ENCODE assay signal across 27 cellular contexts in the genomic region with DNA sequence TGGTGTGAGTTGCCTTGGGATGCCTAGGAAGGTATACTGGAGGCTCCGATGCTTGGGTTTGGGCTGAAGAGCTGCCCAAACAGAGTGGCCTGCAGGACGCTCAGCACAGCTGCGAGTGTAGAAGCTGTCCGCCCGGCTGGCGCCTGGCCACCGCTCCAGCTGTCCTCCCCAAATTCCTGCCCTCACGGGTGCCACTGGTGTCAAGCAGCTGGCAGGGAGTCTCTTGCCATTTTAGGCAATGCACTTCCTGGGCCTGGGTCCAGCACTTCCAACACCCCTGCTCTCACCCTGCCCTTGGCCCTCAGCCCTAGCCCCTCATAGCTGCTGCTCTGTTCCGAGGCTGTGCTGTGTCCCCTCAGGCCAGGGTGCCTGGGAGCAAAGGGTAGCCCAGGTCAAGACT. TPM values are rescaled to one million over a fixed set of nuclear protein-coding genes. Genes with fewer than 3 reads are reported as not detected.
DNase-seq lines count a peak whose midpoint lies in the region; ATAC-seq, FAIRE-seq and TF ChIP-seq lines count a peak whose summit lies in the region.
"Had no signal": no experiment of that assay in that cellular context is flagged by ENCODE, and none has a peak within 500 bp of the region (broad histone marks: within the 10 kb centered on the region; RNA-seq: fewer than 3 reads in every experiment).

No MANE protein-coding gene starts in this region.

- no peak for FAIRE-seq in kidney (lab: Jason Lieb, UNC)
- FAIRE-seq in urothelium cell line (lab: Jason Lieb, UNC) = no peak
- FAIRE-seq: endothelial cell of umbilical vein, GM12892 had no signal

- H3K9me3 ChIP-seq in NT2/D1 (ENCODE audit: insufficient read depth, low read length) (no peaks in the 10 kb centered on the region), kidney (ENCODE audit: control insufficient read depth in 1 of 2, low read length in 2 of 2) (no peaks in the 10 kb centered on the region)

- peaks cover 10 to 19% of the 10 kb centered on the region in 2 donors for H3K4me1 Mint-ChIP-seq in natural killer cell treated with Interleukin-12 subunit alpha and Interleukin-12 subunit beta and Interleukin-15 and Interleukin-18, amount 100 ng/mL, for 72 hours (ENCODE audit: low read depth in 2 of 2)

- no peaks in the 10 kb centered on the region for H3K9me3 Mint-ChIP-seq in natural killer cell treated with Interleukin-12 subunit alpha and Interleukin-12 subunit beta and Interleukin-15 and Interleukin-18, amount 100 ng/mL, for 72 hours
- H3K9me3 Mint-ChIP-seq: activated CD4-positive, alpha-beta T cell treated with anti-CD3 and anti-CD28 coated beads, Interleukin-2, amount 10 ng/mL, durations not matched to agents 7 days and 5 days; activated naive CD4-positive, alpha-beta T cell treated with anti-CD3 and anti-CD28 coated beads, Interleukin-2, amount 50 U/mL, for 72 hours; activated T-helper 1 cell treated with anti-CD3 and anti-CD28 coated beads, Interleukin-12 subunit alpha, Interleukin-12 subunit beta, Interleukin-2, Interleukin-4 antibody, amounts not matched to agents 30 ng/mL and 10 ng/mL and 1 ng/mL, durations not matched to agents 14 hours and 24 hours and 36 hours; central memory CD8-positive, alpha-beta T cell; nephron progenitor cell; T-helper 2 cell treated with Interferon-gamma antibody and Interleukin-4, amounts not matched to agents 5 μg/mL and 100 μg/mL, for 36 hours had no signal

- no peak overlapping the region for H3K4me3 Mint-ChIP-seq in natural killer cell treated with Interleukin-12 subunit alpha and Interleukin-12 subunit beta and Interleukin-15 and Interleukin-18, amount 100 ng/mL, for 72 hours
- H3K4me3 Mint-ChIP-seq: activated CD4-positive, alpha-beta T cell treated with anti-CD3 and anti-CD28 coated beads, Interleukin-2, amount 10 ng/mL, durations not matched to agents 7 days and 5 days; activated CD8-positive, alpha-beta memory T cell treated with anti-CD3 and anti-CD28 coated beads, Interleukin-2, amount 10 ng/mL, durations not matched to agents 7 days and 5 days; activated T-helper 1 cell treated with anti-CD3 and anti-CD28 coated beads, Interleukin-12 subunit alpha, Interleukin-12 subunit beta, Interleukin-2, Interleukin-4 antibody, amounts not matched to agents 30 ng/mL and 10 ng/mL and 1 ng/mL, durations not matched to agents 14 hours and 24 hours and 36 hours; central memory CD8-positive, alpha-beta T cell; nephron progenitor cell; T-helper 2 cell treated with Interferon-gamma antibody and Interleukin-4, amounts not matched to agents 5 μg/mL and 100 μg/mL, for 36 hours had no signal

- H3K27ac Mint-ChIP-seq in natural killer cell treated with Interleukin-12 subunit alpha and Interleukin-12 subunit beta and Interleukin-15 and Interleukin-18, amount 100 ng/mL, for 72 hours = no peak overlapping the region
- H3K27ac Mint-ChIP-seq: activated CD4-positive, alpha-beta T cell treated with anti-CD3 and anti-CD28 coated beads, Interleukin-2, amount 10 ng/mL, durations not matched to agents 7 days and 5 days; activated CD8-positive, alpha-beta memory T cell treated with anti-CD3 and anti-CD28 coated beads, Interleukin-2, amount 10 ng/mL, durations not matched to agents 7 days and 5 days; activated naive CD4-positive, alpha-beta T cell treated with anti-CD3 and anti-CD28 coated beads, Interleukin-2, amount 50 U/mL, for 72 hours; activated T-helper 1 cell treated with anti-CD3 and anti-CD28 coated beads, Interleukin-12 subunit alpha, Interleukin-12 subunit beta, Interleukin-2, Interleukin-4 antibody, amounts not matched to agents 30 ng/mL and 10 ng/mL and 1 ng/mL, durations not matched to agents 14 hours and 24 hours and 36 hours; nephron progenitor cell; T-helper 2 cell treated with Interferon-gamma antibody and Interleukin-4, amounts not matched to agents 5 μg/mL and 100 μg/mL, for 36 hours had no signal

- no peaks in the 10 kb centered on the region for H3K36me3 Mint-ChIP-seq in natural killer cell treated with Interleukin-12 subunit alpha and Interleukin-12 subunit beta and Interleukin-15 and Interleukin-18, amount 100 ng/mL, for 72 hours
- H3K36me3 Mint-ChIP-seq: activated naive CD4-positive, alpha-beta T cell treated with anti-CD3 and anti-CD28 coated beads, Interleukin-2, amount 50 U/mL, for 72 hours had no signal

- no peak overlapping the region for H3K4me3 ChIP-seq in NT2/D1 (ENCODE audit: insufficient read length, low read depth)
- no peak overlapping the region for H3K4me3 ChIP-seq in kidney (ENCODE audit: low read length in 2 of 2)
- H3K4me3 ChIP-seq: dorsolateral prefrontal cortex had no signal

- no peak for DNase-seq in NT2/D1 (ENCODE audit: low read depth, low spot score)
- DNase-seq in kidney = peak; percentile 78
- no peak for DNase-seq in urothelium cell line (ENCODE audit: low spot score)
- DNase-seq in natural killer cell treated with Interleukin-12 subunit alpha and Interleukin-12 subunit beta and Interleukin-15 and Interleukin-18, amount 100 ng/mL, for 72 hours (ENCODE audit: low spot score) = no peak
- no peak for DNase-seq in stimulated activated CD4-positive, alpha-beta T cell treated with anti-CD3 and anti-CD28 coated beads, Interleukin-15, amount 100 ng/mL, for 24 hours
- DNase-seq: activated CD4-positive, alpha-beta T cell treated with anti-CD3 and anti-CD28 coated beads, Interleukin-2, amount 10 ng/mL, durations not matched to agents 7 days and 5 days; activated CD8-positive, alpha-beta memory T cell treated with anti-CD3 and anti-CD28 coated beads, Interleukin-2, amount 10 ng/mL, durations not matched to agents 7 days and 5 days; aorta; COR-L47; DND-41; midbrain; NCI-H1105; NCI-H510A; nephron progenitor cell; WERI-Rb-1 had no signal

- intact Hi-C loops in kidney (cut with DNase I) = no loop called here

- ATAC-seq in natural killer cell treated with Interleukin-12 subunit alpha and Interleukin-12 subunit beta and Interleukin-15 and Interleukin-18, amount 100 ng/mL, for 72 hours = no peak
- ATAC-seq: activated CD8-positive, alpha-beta memory T cell treated with anti-CD3 and anti-CD28 coated beads, Interleukin-2, amount 10 ng/mL, durations not matched to agents 7 days and 5 days; activated naive CD4-positive, alpha-beta T cell treated with anti-CD3 and anti-CD28 coated beads, Interleukin-2, amount 50 U/mL, for 72 hours had no signal

- H3K9ac ChIP-seq in NT2/D1 (ENCODE audit: insufficient read length, low read depth) = peak overlapping the region; percentile 57
- H3K9ac ChIP-seq in kidney (ENCODE audit: low read length in 2 of 2) = no peak overlapping the region

- H3K27me3 Mint-ChIP-seq in natural killer cell treated with Interleukin-12 subunit alpha and Interleukin-12 subunit beta and Interleukin-15 and Interleukin-18, amount 100 ng/mL, for 72 hours = no peaks in the 10 kb centered on the region
- H3K27me3 Mint-ChIP-seq: activated CD4-positive, alpha-beta T cell treated with anti-CD3 and anti-CD28 coated beads, Interleukin-2, amount 10 ng/mL, durations not matched to agents 7 days and 5 days; central memory CD8-positive, alpha-beta T cell had no signal

- H3K27me3 ChIP-seq in NT2/D1 (ENCODE audit: insufficient read depth, insufficient read length) = no peaks in the 10 kb centered on the region

- H3K4me1 ChIP-seq in NT2/D1 (ENCODE audit: insufficient read depth, insufficient read length) = peaks cover 30% of the 10 kb centered on the region
- peaks cover 0 to 3% of the 10 kb centered on the region in 2 donors for H3K4me1 ChIP-seq in kidney (ENCODE audit: control insufficient read depth in 1 of 2, insufficient read depth in 1 of 2, low read depth in 1 of 2, low read length in 2 of 2)

- no peak for TF ChIP-seq CTCF in C4-2B (conservative IDR thresholded peaks at IDR 0.05)
- TF ChIP-seq CTCF in kidney (IDR thresholded peaks at IDR 0.05; ENCODE audit: borderline replicate concordance, extremely low read depth, insufficient read depth) = no peak

- H3K36me3 ChIP-seq in NT2/D1 (ENCODE audit: insufficient read depth, insufficient read length, low read length) = no peaks in the 10 kb centered on the region
- H3K36me3 ChIP-seq in kidney (ENCODE audit: control insufficient read depth in 1 of 2, insufficient read depth in 2 of 2, low read length in 2 of 2) = no peaks in the 10 kb centered on the region
- H3K36me3 ChIP-seq: WERI-Rb-1 had no signal

- H3K27ac ChIP-seq in C4-2B (peak overlapping the region; percentile 7; the same call in 1 of the 2 replicates), kidney (ENCODE audit: low read depth in 2 of 2, low read length in 2 of 2) (no peak overlapping the region)

RNA-seq across cellular contexts. Expression of a gene that starts 5.2 kb away (rescaled TPM):
- 2.2 TPM for total RNA-seq in kidney
- 0.97 TPM for polyA plus RNA-seq in kidney (ENCODE audit: insufficient read depth, low read depth, low replicate concordance)
- 100 to 1,000 TPM in 1 of 2 donors, 10 to 100 TPM in 1; 76.4 to 251 TPM for total RNA-seq in natural killer cell treated with Interleukin-12 subunit alpha and Interleukin-12 subunit beta and Interleukin-15 and Interleukin-18, amount 100 ng/mL, for 72 hours

RNA-seq across cellular contexts. Expression of a gene that starts 16.3 kb away (rescaled TPM):
- total RNA-seq in kidney = 5.9 TPM
- polyA plus RNA-seq in kidney (ENCODE audit: insufficient read depth, low read depth, low replicate concordance) = 3.5 TPM
- 10 to 100 TPM; 19.7 to 39.1 TPM for total RNA-seq in natural killer cell treated with Interleukin-12 subunit alpha and Interleukin-12 subunit beta and Interleukin-15 and Interleukin-18, amount 100 ng/mL, for 72 hours

RNA-seq across cellular contexts. Expression of a gene that starts 21.4 kb away (rescaled TPM):
- not detected for total RNA-seq in kidney
- polyA plus RNA-seq in kidney (ENCODE audit: insufficient read depth, low read depth, low replicate concordance) = not detected
- total RNA-seq in natural killer cell treated with Interleukin-12 subunit alpha and Interleukin-12 subunit beta and Interleukin-15 and Interleukin-18, amount 100 ng/mL, for 72 hours = not detected
- total RNA-seq: activated naive CD4-positive, alpha-beta T cell treated with anti-CD3 and anti-CD28 coated beads, Interleukin-2, amount 50 U/mL, for 72 hours; aorta; endothelial cell of umbilical vein; ureter had no signal
- polyA plus RNA-seq: aorta, BJ, endothelial cell of umbilical vein had no signal

RNA-seq across cellular contexts. Expression of a gene that starts 27.3 kb away (rescaled TPM):
- total RNA-seq in kidney = 0.60 TPM
- not detected for polyA plus RNA-seq in kidney (ENCODE audit: insufficient read depth, low read depth, low replicate concordance)
- under 1 TPM in 1 of 2 donors, not detected in 1; 0.47 TPM for total RNA-seq in natural killer cell treated with Interleukin-12 subunit alpha and Interleukin-12 subunit beta and Interleukin-15 and Interleukin-18, amount 100 ng/mL, for 72 hours
- total RNA-seq: A673; activated CD4-positive, alpha-beta T cell treated with anti-CD3 and anti-CD28 coated beads, Interleukin-2, amount 10 ng/mL, durations not matched to agents 7 days and 5 days; activated T-helper 1 cell treated with anti-CD3 and anti-CD28 coated beads, Interleukin-12 subunit alpha, Interleukin-12 subunit beta, Interleukin-2, Interleukin-4 antibody, amounts not matched to agents 30 ng/mL and 10 ng/mL and 1 ng/mL, durations not matched to agents 14 hours and 24 hours and 36 hours; endothelial cell of umbilical vein; RPMI7951 had no signal
- polyA plus RNA-seq: BJ had no signal

RNA-seq across cellular contexts. Expression of a gene that starts 32.5 kb away (rescaled TPM):
- 0.47 TPM for total RNA-seq in kidney
- not detected for polyA plus RNA-seq in kidney (ENCODE audit: insufficient read depth, low read depth, low replicate concordance)
- total RNA-seq in natural killer cell treated with Interleukin-12 subunit alpha and Interleukin-12 subunit beta and Interleukin-15 and Interleukin-18, amount 100 ng/mL, for 72 hours = not detected
- total RNA-seq: activated CD4-positive, alpha-beta T cell treated with anti-CD3 and anti-CD28 coated beads, Interleukin-2, amount 10 ng/mL, durations not matched to agents 7 days and 5 days; activated CD8-positive, alpha-beta memory T cell treated with anti-CD3 and anti-CD28 coated beads, Interleukin-2, amount 10 ng/mL, durations not matched to agents 7 days and 5 days; activated naive CD4-positive, alpha-beta T cell treated with anti-CD3 and anti-CD28 coated beads, Interleukin-2, amount 50 U/mL, for 72 hours; activated T-helper 1 cell treated with anti-CD3 and anti-CD28 coated beads, Interleukin-12 subunit alpha, Interleukin-12 subunit beta, Interleukin-2, Interleukin-4 antibody, amounts not matched to agents 30 ng/mL and 10 ng/mL and 1 ng/mL, durations not matched to agents 14 hours and 24 hours and 36 hours; aorta; endothelial cell of umbilical vein; RPMI7951; ureter had no signal
- polyA plus RNA-seq: aorta had no signal

Comparison
In these comparisons a context has a peak if more than half of its experiments do, and no peak if none do; other contexts are left out.
1. RNA of a gene that starts 5.2 kb away (total RNA-seq): 76.4 to 251 TPM in natural killer cell treated with Interleukin-12 subunit alpha and Interleukin-12 subunit beta and Interleukin-15 and Interleukin-18, amount 100 ng/mL, for 72 hours; 2.2 TPM in kidney (single experiment); every median in the first group is over 10 times any median in the second.